8 cellular contexts compared by ENCODE assay signal in genomic region chr1:31296486-31297272, GRCh38. TPM values are rescaled to one million over a fixed set of nuclear protein-coding genes. Genes with fewer than 3 reads are reported as not detected.
DNase-seq lines count a peak whose midpoint lies in the region; ATAC-seq lines count a peak whose summit lies in the region.

Gene SNRNP40, minus strand, starts transcription at chr1:31296788. Its CDS starts 37 bp downstream, at chr1:31296751.
Gene ZCCHC17, plus strand, starts transcription at chr1:31297032. Its CDS starts 13,067 bp downstream, at chr1:31310099.

- peaks cover 27% of the 10 kb centered on the region for H3K36me3 Mint-ChIP-seq in activated CD4-positive, alpha-beta T cell treated with anti-CD3 and anti-CD28 coated beads, Interleukin-2, amount 10 ng/mL, durations not matched to agents 7 days and 5 days (ENCODE audit: low read depth)

- ATAC-seq in GM19324 (IDR thresholded peaks at IDR 0.05; ENCODE audit: low FRiP score, unreplicated experiment) (peak; percentile 94), HG03469 (IDR thresholded peaks at IDR 0.05; ENCODE audit: unreplicated experiment) (peak; percentile 87), left lobe of liver (peak; percentile 98)

- H4K20me1 ChIP-seq in BLaER1 treated with 17β-estradiol and CSF1 and Interleukin-3, amounts not matched to agents 10 nM and 100 nM: peaks cover 4 to 65% (median 25%) of the 10 kb centered on the region in 11 experiments; a peak in 15 of 22 replicates

- H3K4me1 ChIP-seq in BLaER1 treated with 17β-estradiol and CSF1 and Interleukin-3, amounts not matched to agents 10 nM and 100 nM: peaks cover 23 to 41% (median 36%) of the 10 kb centered on the region in 10 experiments

- peaks cover 37% of the 10 kb centered on the region for H3K4me1 Mint-ChIP-seq in activated CD4-positive, alpha-beta T cell treated with anti-CD3 and anti-CD28 coated beads, Interleukin-2, amount 10 ng/mL, durations not matched to agents 7 days and 5 days

- POLR2A ChIA-PET in activated CD4-positive, alpha-beta T cell treated with anti-CD3 and anti-CD28 coated beads, Interleukin-2, amount 10 ng/mL, durations not matched to agents 7 days and 5 days (lab: Charles Lee): interaction anchor here (0.6 to 0.7 kb wide), 5 partner anchors 284 to 1347 kb away, joined by 3 to 4 read pairs (median 4); no protein-coding TSS in a partner anchor

- H3K27ac ChIP-seq in BLaER1 treated with 17β-estradiol and CSF1 and Interleukin-3, amounts not matched to agents 10 nM and 100 nM: peak within 1 kb of the TSS; percentile 76 to 95 (median 92)

- peak within 1 kb of the TSS; percentile 90 to 98 (median 94) for H3K9ac ChIP-seq in BLaER1 treated with 17β-estradiol and CSF1 and Interleukin-3, amounts not matched to agents 10 nM and 100 nM

- CTCF ChIA-PET in activated CD4-positive, alpha-beta T cell treated with anti-CD3 and anti-CD28 coated beads, Interleukin-2, amount 10 ng/mL, durations not matched to agents 7 days and 5 days (lab: Charles Lee): interaction anchor here (0.6 to 1.4 kb wide), 2 partner anchors 9 to 17 kb away, joined by 3 read pairs; no protein-coding TSS in a partner anchor

- H3K27me3 Mint-ChIP-seq in activated CD4-positive, alpha-beta T cell treated with anti-CD3 and anti-CD28 coated beads, Interleukin-2, amount 10 ng/mL, durations not matched to agents 7 days and 5 days: no peaks in the 10 kb centered on the region

- H3K9me3 Mint-ChIP-seq in activated CD4-positive, alpha-beta T cell treated with anti-CD3 and anti-CD28 coated beads, Interleukin-2, amount 10 ng/mL, durations not matched to agents 7 days and 5 days: no peaks in the 10 kb centered on the region

- no peaks in the 10 kb centered on the region for H3K27me3 ChIP-seq in BLaER1 treated with 17β-estradiol and CSF1 and Interleukin-3, amounts not matched to agents 10 nM and 100 nM

- peaks cover 26 to 53% (median 41%) of the 10 kb centered on the region in 11 experiments for H3K36me3 ChIP-seq in BLaER1 treated with 17β-estradiol and CSF1 and Interleukin-3, amounts not matched to agents 10 nM and 100 nM

- no peak within 1 kb of the TSS for H3K27ac Mint-ChIP-seq in activated CD4-positive, alpha-beta T cell treated with anti-CD3 and anti-CD28 coated beads, Interleukin-2, amount 10 ng/mL, durations not matched to agents 7 days and 5 days

- DNase-seq in NCI-H526 treated with DMSO at 0.1 percent for 48 hours (lab: John Stamatoyannopoulos, UW) (peak; percentile 100), dedifferentiated amniotic fluid mesenchymal stem cell (ENCODE audit: extremely low spot score) (peak; percentile 100), left lobe of liver (ENCODE audit: low spot score) (peak; percentile 94)
- DNase-seq in activated CD4-positive, alpha-beta T cell treated with anti-CD3 and anti-CD28 coated beads, Interleukin-2, amount 10 ng/mL, durations not matched to agents 7 days and 5 days: peak; percentile 97
- DNase-seq in stimulated activated CD4-positive, alpha-beta T cell treated with anti-CD3 and anti-CD28 coated beads, Interleukin-2, amount 100 ng/mL, for 48 hours: peak; percentile 81 to 84

- no peaks in the 10 kb centered on the region for H3K9me3 ChIP-seq in BLaER1 treated with 17β-estradiol and CSF1 and Interleukin-3, amounts not matched to agents 10 nM and 100 nM (replicated peaks in 1 of 11)

- no peak within 1 kb of the TSS for H3K4me3 Mint-ChIP-seq in activated CD4-positive, alpha-beta T cell treated with anti-CD3 and anti-CD28 coated beads, Interleukin-2, amount 10 ng/mL, durations not matched to agents 7 days and 5 days

- peak within 1 kb of the TSS; percentile 75 to 97 (median 90) for H3K4me3 ChIP-seq in BLaER1 treated with 17β-estradiol and CSF1 and Interleukin-3, amounts not matched to agents 10 nM and 100 nM

- peak within 1 kb of the TSS; percentile 85 to 97 (median 92) for H3K4me2 ChIP-seq in BLaER1 treated with 17β-estradiol and CSF1 and Interleukin-3, amounts not matched to agents 10 nM and 100 nM

RNA-seq across cellular contexts. Expression of gene SNRNP40, which starts in this region (rescaled TPM):
- 100 to 1,000 TPM in 1 of 2 experiments, 10 to 100 TPM in 1; 90.3 to 106 TPM for total RNA-seq in activated CD4-positive, alpha-beta T cell treated with anti-CD3 and anti-CD28 coated beads, Interleukin-2, amount 10 ng/mL, durations not matched to agents 7 days and 5 days
- 14.3 TPM for total RNA-seq in left lobe of liver

RNA-seq across cellular contexts. Expression of gene ZCCHC17, which starts in this region (rescaled TPM):
- 10 to 100 TPM; 23.0 to 23.1 TPM for total RNA-seq in activated CD4-positive, alpha-beta T cell treated with anti-CD3 and anti-CD28 coated beads, Interleukin-2, amount 10 ng/mL, durations not matched to agents 7 days and 5 days
- total RNA-seq in left lobe of liver: 5.2 TPM

Comparison
In these comparisons a context has a peak if more than half of its experiments do, and no peak if none do; other contexts are left out.
1. Peak in every context shown above with its lines: DNase-seq, ATAC-seq, H3K4me3 ChIP-seq and H3K27ac ChIP-seq.